17 cellular contexts compared by ENCODE assay signal in genomic region chr16:68636818-68637217, GRCh38. TPM values are rescaled to one million over a fixed set of nuclear protein-coding genes. Genes with fewer than 3 reads are reported as not detected.
A peak's percentile ranks its signal among the peaks of the same experiment; 100 is the strongest.
DNase-seq lines count a peak whose midpoint lies in the region; ATAC-seq, FAIRE-seq and TF ChIP-seq lines count a peak whose summit lies in the region.
"Had no signal": no experiment of that assay in that cellular context is flagged by ENCODE, and none has a peak within 500 bp of the region (broad histone marks: within the 10 kb centered on the region; RNA-seq: fewer than 3 reads in every experiment).

No MANE protein-coding gene starts in this region.

- no peak for TF ChIP-seq POLR2A in HCT116 (IDR thresholded peaks at IDR 0.05; ENCODE audit: borderline replicate concordance, extremely low read depth, insufficient read depth, insufficient read length)

- CTCF ChIA-PET in HCT116 (lab: Charles Lee) = no interaction called here

- H4K20me1 ChIP-seq in HCT116 (ENCODE audit: insufficient read depth) = no peaks in the 10 kb centered on the region

- H3K27ac ChIP-seq in HCT116 (ENCODE audit: low read depth, low read length) (peak overlapping the region; percentile 20; the same call in 1 of the 2 replicates), left lung (no peak overlapping the region), left ventricle myocardium inferior (replicated peaks) (no peak overlapping the region)
- H3K27ac ChIP-seq: WERI-Rb-1 had no signal

- peak overlapping the region; percentile 47 for H3K9ac ChIP-seq in HCT116 (ENCODE audit: low read length)

- peak overlapping the region in 1 of 2 experiments; percentile 36; a peak in 2 of 4 replicates for H3K4me3 ChIP-seq in HCT116 (replicated peaks in 1 of 2; ENCODE audit: low read depth in 1 of 2, low read length in 2 of 2)
- no peak overlapping the region for H3K4me3 ChIP-seq in bronchial epithelial cell (ENCODE audit: low read depth, low read length)
- H3K4me3 ChIP-seq in left lung = no peak overlapping the region
- no peak overlapping the region for H3K4me3 ChIP-seq in left ventricle myocardium inferior

- H3K79me2 ChIP-seq in HCT116 (ENCODE audit: insufficient read depth, low read length) = no peaks in the 10 kb centered on the region

- peaks cover 24 to 32% of the 10 kb centered on the region in 2 experiments for H3K4me1 ChIP-seq in HCT116 (ENCODE audit: control insufficient read depth in 1 of 2, insufficient read depth in 2 of 2, low read length in 2 of 2)
- H3K4me1 ChIP-seq in left lung = no peaks in the 10 kb centered on the region
- no peaks in the 10 kb centered on the region for H3K4me1 ChIP-seq in left ventricle myocardium inferior

- DNase-seq in A172 (ENCODE audit: low spot score) (peak; percentile 53), HCT116 (ENCODE audit: low read depth, low spot score) (no peak), bronchial epithelial cell (ENCODE audit: low read depth) (peak; percentile 91), left lung (no peak), D341Med (ENCODE audit: low spot score) (no peak), left ventricle myocardium inferior (no peak), D721Med (ENCODE audit: insufficient read length, low spot score) (no peak), NCI-H510A treated with DMSO at 0.1 percent for 48 hours (lab: John Stamatoyannopoulos, UW) (no peak)
- DNase-seq: activated effector memory CD4-positive, alpha-beta T cell treated with Interleukin-2 at 50 U/mL for 16 hours; amygdala; effector CD8-positive, alpha-beta T cell; HCEC 1CT; hippocampal formation; MV-4-11; NCI-H446; WERI-Rb-1 had no signal

- no peaks in the 10 kb centered on the region for H3K9me2 ChIP-seq in HCT116 (ENCODE audit: insufficient read depth)

- no peaks in the 10 kb centered on the region for H3K36me3 ChIP-seq in HCT116 (ENCODE audit: control insufficient read depth in 1 of 2, insufficient read depth in 2 of 2, low read length in 2 of 2)
- H3K36me3 ChIP-seq in bronchial epithelial cell (ENCODE audit: control insufficient read depth, insufficient read depth, low read length) = no peaks in the 10 kb centered on the region
- H3K36me3 ChIP-seq in left lung = no peaks in the 10 kb centered on the region
- H3K36me3 ChIP-seq in left ventricle myocardium inferior = no peaks in the 10 kb centered on the region
- H3K36me3 ChIP-seq: WERI-Rb-1 had no signal

- peak overlapping the region; percentile 77 for H3K4me2 ChIP-seq in HCT116 (ENCODE audit: low read length)

- ATAC-seq in HCT116 = peak; percentile 49; the same call in 1 of the 2 replicates
- peak; percentile 58 for ATAC-seq in left lung

- FAIRE-seq in bronchial epithelial cell (lab: Jason Lieb, UNC) = no peak
- no peak for FAIRE-seq in D721Med (lab: Jason Lieb, UNC)

- intact Hi-C loops in HCT116 (cut with micrococcal nuclease) (no loop called here), left lung (cut with DNase I) (no loop called here), left ventricle myocardium inferior (cut with micrococcal nuclease) (no loop called here)

- BruUV-seq in HCT116 (replicated peaks; lab: Mats Ljungman, UMichigan) = no TSS peak

- no peaks in the 10 kb centered on the region for H3K9me3 ChIP-seq in HCT116 (ENCODE audit: control insufficient read depth in 1 of 2, insufficient read depth in 1 of 2, low read depth in 1 of 2, low read length in 2 of 2)
- no peaks in the 10 kb centered on the region for H3K9me3 ChIP-seq in left lung
- no peaks in the 10 kb centered on the region for H3K9me3 ChIP-seq in left ventricle myocardium inferior (replicated peaks)

- peak overlapping the region; percentile 98 for H2AFZ ChIP-seq in HCT116 (ENCODE audit: low read depth, low read length, poor library complexity, severe bottlenecking)

- no peak for TF ChIP-seq RAD21 in HCT116 (IDR thresholded peaks at IDR 0.05; ENCODE audit: low read depth)

- RAD21 ChIA-PET in HCT116 (lab: Charles Lee; ENCODE audit: low non-redundant PET in 1 of 2, low total read pairs in 2 of 2, uncharacterized antibody in 2 of 2, unreplicated experiment in 2 of 2) = interaction anchor here in 1 of 2 experiments (1.3 kb wide), 1 partner anchor 46 kb away, joined by 3 read pairs; no protein-coding TSS in a partner anchor

- H3K27me3 ChIP-seq in HCT116 (ENCODE audit: insufficient read depth, low read length) (no peaks in the 10 kb centered on the region), bronchial epithelial cell (ENCODE audit: control insufficient read depth, insufficient read depth, low read length) (no peaks in the 10 kb centered on the region), left lung (peaks cover 0 to 16% of the 10 kb centered on the region in 2 donors), left ventricle myocardium inferior (ENCODE audit: low read depth) (peaks cover 34% of the 10 kb centered on the region)

- TF ChIP-seq CTCF in HCT116 (IDR thresholded peaks at IDR 0.05 in 2 of 3, conservative IDR thresholded peaks at IDR 0.05 in 1 of 3; ENCODE audit: borderline replicate concordance in 1 of 3, insufficient read depth in 1 of 3, low read depth in 2 of 3, low read length in 2 of 3) (no peak), bronchial epithelial cell (IDR thresholded peaks at IDR 0.05; ENCODE audit: insufficient read depth, low read length, severe bottlenecking) (no peak), left lung (IDR thresholded peaks at IDR 0.05) (no peak), left ventricle myocardium inferior (IDR thresholded peaks at IDR 0.05; ENCODE audit: borderline replicate concordance) (no peak), D721Med (IDR thresholded peaks at IDR 0.05; ENCODE audit: insufficient read depth, missing control alignments) (no peak)

- POLR2A ChIA-PET in HCT116 (lab: Charles Lee) = interaction anchor here (0.5 to 1.4 kb wide), 2 partner anchors 11 to 22 kb away, joined by 3 to 5 read pairs; no protein-coding TSS in a partner anchor

TF ChIP-seq in HCT116, 20 proteins besides CTCF, POLR2A, EP300 and RAD21:
- TF ChIP-seq FOSL1 (IDR thresholded peaks at IDR 0.05; ENCODE audit: low read depth) = peak; percentile 38; the same call in 1 of the 2 replicates
- no peak for TF ChIP-seq EZH2 (IDR thresholded peaks at IDR 0.05)
- TF ChIP-seq JUND (IDR thresholded peaks at IDR 0.05) = peak; percentile 47; the same call in 1 of the 2 replicates

RNA-seq across cellular contexts. Expression of gene CDH3, which starts 8.3 kb away (rescaled TPM):
- total RNA-seq in A172 (2014; rRNA removed; shearing (Covaris generic)) = 0.07 and 0.34 TPM in 2 replicates
- total RNA-seq in HCT116 (2021; ENCODE audit: unreplicated experiment) (94.7 TPM), bronchial epithelial cell (564 and 607 TPM in 2 replicates), left lung (10 to 100 TPM; 12.8 to 59.7 TPM), left ventricle myocardium inferior (0.08 TPM)
- 206 and 214 TPM in 2 replicates for polyA plus RNA-seq in HCT116 (2012)
- total RNA-seq: activated CD8-positive, alpha-beta memory T cell treated with anti-CD3 and anti-CD28 coated beads for 36 hours had no signal

Comparison
In these comparisons a context has a peak if more than half of its experiments do, and no peak if none do; other contexts are left out.
1. DNase-seq: peak in A172 (single experiment) and bronchial epithelial cell (single experiment); none in HCT116 (single experiment), left lung (0 of 2), D341Med (single experiment), left ventricle myocardium inferior (single experiment), D721Med (single experiment) and NCI-H510A treated with DMSO at 0.1 percent for 48 hours (single experiment).
2. RNA of gene CDH3, which starts 8.3 kb away (total RNA-seq): 564 to 607 TPM in bronchial epithelial cell, 94.7 TPM in HCT116 (single experiment) and 12.8 to 59.7 TPM in left lung; 0.07 to 0.34 TPM in A172 and 0.08 TPM in left ventricle myocardium inferior (single experiment); every median in the first group is over 10 times any median in the second.